In genomic region chr5:140402258-140403074, GRCh38 we compare ENCODE assay signal across 8 cellular contexts. TPM values are rescaled to one million over a fixed set of nuclear protein-coding genes. Genes with fewer than 3 reads are reported as not detected.
A peak's percentile ranks its signal among the peaks of the same experiment; 100 is the strongest.
DNase-seq lines count a peak whose midpoint lies in the region; FAIRE-seq and TF ChIP-seq lines count a peak whose summit lies in the region.

No MANE protein-coding gene starts in this region.

- FAIRE-seq in urothelium cell line (lab: Jason Lieb, UNC): no peak

- H3K27me3 Mint-ChIP-seq in progenitor cell of endocrine pancreas: no peaks in the 10 kb centered on the region

- H3K36me3 Mint-ChIP-seq in progenitor cell of endocrine pancreas (ENCODE audit: insufficient read depth): peaks cover 1% of the 10 kb centered on the region

- peaks cover 23% of the 10 kb centered on the region for H3K4me1 Mint-ChIP-seq in progenitor cell of endocrine pancreas (ENCODE audit: low read depth)

- peak overlapping the region; percentile 96 for H3K27ac ChIP-seq in cardiac muscle cell

- peak overlapping the region; percentile 91 for H3K4me3 ChIP-seq in cardiac muscle cell

- no peaks in the 10 kb centered on the region for H3K36me3 ChIP-seq in cardiac muscle cell

- DNase-seq in EL (peak; percentile 66), HK-2 (ENCODE audit: unreplicated experiment) (peak; percentile 45), SK-N-DZ (ENCODE audit: low spot score) (peak; percentile 73), cardiac muscle cell (ENCODE audit: low read depth in 1 of 2, low spot score in 1 of 2) (peak; percentile 48 to 78), progenitor cell of endocrine pancreas (ENCODE audit: low spot score, unreplicated experiment) (peak; percentile 36), urothelium cell line (ENCODE audit: low spot score) (peak; percentile 26), amniotic stem cell (lab: John Stamatoyannopoulos, UW) (no peak)
- peak; percentile 66 for DNase-seq in activated naive CD4-positive, alpha-beta T cell treated with anti-CD3 and anti-CD28 coated beads, Interleukin-2, amount 50 U/mL, for 16 hours

- H3K9me3 ChIP-seq in cardiac muscle cell (ENCODE audit: low read depth): no peaks in the 10 kb centered on the region

- H3K4me1 ChIP-seq in cardiac muscle cell (ENCODE audit: low read depth): no peaks in the 10 kb centered on the region

- no peak overlapping the region for H3K4me3 Mint-ChIP-seq in progenitor cell of endocrine pancreas (ENCODE audit: low read depth)

- no peaks in the 10 kb centered on the region for H3K27me3 ChIP-seq in cardiac muscle cell

- H3K27ac Mint-ChIP-seq in progenitor cell of endocrine pancreas: peak overlapping the region; percentile 81

- TF ChIP-seq CTCF in cardiac muscle cell (IDR thresholded peaks at IDR 0.05; ENCODE audit: low read depth, low read length) (no peak), progenitor cell of endocrine pancreas (IDR thresholded peaks at IDR 0.05; ENCODE audit: unreplicated experiment) (no peak)

- no peaks in the 10 kb centered on the region for H3K9me3 Mint-ChIP-seq in progenitor cell of endocrine pancreas (ENCODE audit: low read depth)

RNA-seq across cellular contexts. Expression of gene ANKHD1, which starts 0.8 kb away (rescaled TPM):
- polyA plus RNA-seq in SK-N-DZ (2014; cell fraction: cytosol; rRNA removed): 46.2 and 62.1 TPM in 2 replicates
- 92.9 and 116 TPM in 2 replicates for polyA plus RNA-seq in SK-N-DZ (2014; cell fraction: nucleus; rRNA removed)
- total RNA-seq in cardiac muscle cell (42.4 and 58.8 TPM in 2 replicates), progenitor cell of endocrine pancreas (115 and 117 TPM in 2 replicates)
- polyA plus RNA-seq in cardiac muscle cell: 41.5 and 46.5 TPM in 2 replicates

RNA-seq across cellular contexts. Expression of gene SLC4A9, which starts 42.5 kb away (rescaled TPM):
- polyA plus RNA-seq in SK-N-DZ (2014; cell fraction: cytosol; rRNA removed): not detected in 2 replicates
- polyA plus RNA-seq in SK-N-DZ (2014; cell fraction: nucleus; rRNA removed): not detected in 2 replicates
- total RNA-seq in cardiac muscle cell (not detected in 2 replicates), progenitor cell of endocrine pancreas (0.31 and 0.58 TPM in 2 replicates)
- 0.06 TPM in 1 of 2 replicates, not detected in the other for polyA plus RNA-seq in cardiac muscle cell

RNA-seq across cellular contexts. Expression of gene HBEGF, which starts 56.1 kb away (rescaled TPM):
- polyA plus RNA-seq in SK-N-DZ (2014; cell fraction: cytosol; rRNA removed): 1.8 and 2.7 TPM in 2 replicates
- polyA plus RNA-seq in SK-N-DZ (2014; cell fraction: nucleus; rRNA removed): 1.5 and 1.6 TPM in 2 replicates
- total RNA-seq in cardiac muscle cell: 4.9 TPM in 2 replicates
- 3.7 and 5.1 TPM in 2 replicates for polyA plus RNA-seq in cardiac muscle cell
- 0.84 and 1.3 TPM in 2 replicates for total RNA-seq in progenitor cell of endocrine pancreas
